ENCODE assay signal across 12 cellular contexts in genomic region chr10:22823109-22823508, GRCh38.
A peak's percentile ranks its signal among the peaks of the same experiment; 100 is the strongest.
DNase-seq lines count a peak whose midpoint lies in the region; ATAC-seq and TF ChIP-seq lines count a peak whose summit lies in the region.
"Had no signal": no experiment of that assay in that cellular context is flagged by ENCODE, and none has a peak within 500 bp of the region (broad histone marks: within the 10 kb centered on the region; RNA-seq: fewer than 3 reads in every experiment).

No MANE protein-coding gene starts in this region.

- H3K36me3 ChIP-seq in neural progenitor cell = no peaks in the 10 kb centered on the region
- no peaks in the 10 kb centered on the region for H3K36me3 ChIP-seq in CD4-positive, alpha-beta memory T cell (ENCODE audit: insufficient read depth, low read length)
- H3K36me3 ChIP-seq: Peyer's patch had no signal

- peaks cover 7% of the 10 kb centered on the region for H3K9me3 Mint-ChIP-seq in neural progenitor cell
- peaks cover 0 to 4% (median 0%) of the 10 kb centered on the region in 8 donors for H3K9me3 Mint-ChIP-seq in CD4-positive, alpha-beta memory T cell
- H3K9me3 Mint-ChIP-seq: stimulated activated memory B cell treated with anti-CD40 and anti-IgM and Interleukin-4, amounts not matched to agents 10 μg/mL and 1 μg/mL and 100 μg/mL, for 72 hours had no signal

- no peaks in the 10 kb centered on the region for H3K9me3 ChIP-seq in neural progenitor cell (ENCODE audit: low read depth)
- H3K9me3 ChIP-seq in T-helper 17 cell (ENCODE audit: control insufficient read depth, low read length, poor library complexity, severe bottlenecking) = no peaks in the 10 kb centered on the region
- H3K9me3 ChIP-seq in CD4-positive, alpha-beta memory T cell (ENCODE audit: control insufficient read depth in 1 of 2, low read length in 2 of 2) = no peaks in the 10 kb centered on the region
- H3K9me3 ChIP-seq: Peyer's patch had no signal

- no peak overlapping the region for H3K27ac ChIP-seq in neural progenitor cell
- no peak overlapping the region for H3K27ac ChIP-seq in CD4-positive, alpha-beta memory T cell (ENCODE audit: low read depth, low read length)
- H3K27ac ChIP-seq: Peyer's patch had no signal

- H3K27me3 Mint-ChIP-seq in neural progenitor cell (ENCODE audit: insufficient read depth, low read depth) (peaks cover 6% of the 10 kb centered on the region), T-helper 17 cell (peaks cover 5% of the 10 kb centered on the region)
- peaks cover 3 to 8% of the 10 kb centered on the region in 2 donors for H3K27me3 Mint-ChIP-seq in CD4-positive, alpha-beta memory T cell
- H3K27me3 Mint-ChIP-seq: stimulated activated memory B cell treated with anti-CD40 and anti-IgM and Interleukin-4, amounts not matched to agents 10 μg/mL and 1 μg/mL and 100 μg/mL, for 72 hours had no signal

- POLR2A ChIA-PET in CD4-positive, alpha-beta memory T cell (lab: Charles Lee; ENCODE audit: partially characterized antibody) = no interaction called here

- H3K27ac Mint-ChIP-seq in neural progenitor cell = peak overlapping the region; percentile 38
- H3K27ac Mint-ChIP-seq in T-helper 17 cell = no peak overlapping the region
- H3K27ac Mint-ChIP-seq in CD4-positive, alpha-beta memory T cell = no peak overlapping the region
- H3K27ac Mint-ChIP-seq: IgD-negative memory B cell; stimulated activated memory B cell treated with anti-CD40 and anti-IgM and Interleukin-4, amounts not matched to agents 10 μg/mL and 1 μg/mL and 100 μg/mL, for 72 hours had no signal

- intact Hi-C loops in CD4-positive, alpha-beta memory T cell (cut with micrococcal nuclease) = no loop called here

- H3K27me3 ChIP-seq in neural progenitor cell = no peaks in the 10 kb centered on the region
- H3K27me3 ChIP-seq in CD4-positive, alpha-beta memory T cell (ENCODE audit: insufficient read depth, low read length) = no peaks in the 10 kb centered on the region
- H3K27me3 ChIP-seq: Peyer's patch had no signal

- CTCF ChIA-PET in CD4-positive, alpha-beta memory T cell (lab: Charles Lee; ENCODE audit: partially characterized antibody) = no interaction called here

- DNase-seq in amniotic epithelial cell (ENCODE audit: low read depth) (peak; percentile 74), neural progenitor cell (ENCODE audit: low spot score) (no peak), HUDEP-2 (lab: John Stamatoyannopoulos, UW; ENCODE audit: unreplicated experiment in 76 of 76) (no peak), T-helper 17 cell (no peak)
- no peak for DNase-seq in stimulated activated CD4-positive, alpha-beta T cell treated with anti-CD3 and anti-CD28 coated beads, Interleukin-2, amount 100 ng/mL, for 48 hours
- no peak for DNase-seq in CD4-positive, alpha-beta memory T cell
- DNase-seq: nucleus accumbens had no signal

- no peaks in the 10 kb centered on the region for H3K79me2 ChIP-seq in neural progenitor cell (ENCODE audit: low read depth)

- no peaks in the 10 kb centered on the region for H4K20me1 ChIP-seq in neural progenitor cell (ENCODE audit: low read depth)

- no peak overlapping the region for H3K4me3 ChIP-seq in neural progenitor cell
- no peak overlapping the region for H3K4me3 ChIP-seq in CD4-positive, alpha-beta memory T cell (ENCODE audit: low read length in 2 of 2)
- H3K4me3 ChIP-seq: Peyer's patch had no signal

- no peak overlapping the region for H2AFZ ChIP-seq in neural progenitor cell (replicated peaks)

- H3K4me1 Mint-ChIP-seq in neural progenitor cell (peaks cover 7% of the 10 kb centered on the region), T-helper 17 cell (no peaks in the 10 kb centered on the region)
- H3K4me1 Mint-ChIP-seq in CD4-positive, alpha-beta memory T cell = no peaks in the 10 kb centered on the region

- H3K4me1 ChIP-seq in neural progenitor cell = no peaks in the 10 kb centered on the region
- H3K4me1 ChIP-seq in CD4-positive, alpha-beta memory T cell (ENCODE audit: insufficient read depth, low read length) = no peaks in the 10 kb centered on the region
- H3K4me1 ChIP-seq: Peyer's patch had no signal

- ATAC-seq in GM18519 (IDR thresholded peaks at IDR 0.05; ENCODE audit: low FRiP score, unreplicated experiment) = peak; percentile 83
- ATAC-seq in HG02938 (IDR thresholded peaks at IDR 0.05; ENCODE audit: unreplicated experiment) = peak; percentile 91
- ATAC-seq in T-helper 17 cell = no peak
- ATAC-seq: stimulated activated memory B cell treated with anti-CD40 and anti-IgM and Interleukin-4, amounts not matched to agents 10 μg/mL and 1 μg/mL and 100 μg/mL, for 72 hours had no signal

- no peak overlapping the region for H3K9ac ChIP-seq in neural progenitor cell

- no peak overlapping the region for H3K4me2 ChIP-seq in neural progenitor cell

- no peaks in the 10 kb centered on the region for H3F3A ChIP-seq in neural progenitor cell (ENCODE audit: low read depth)

- no peak overlapping the region for H3K4me3 Mint-ChIP-seq in neural progenitor cell
- no peak overlapping the region for H3K4me3 Mint-ChIP-seq in T-helper 17 cell
- no peak overlapping the region for H3K4me3 Mint-ChIP-seq in CD4-positive, alpha-beta memory T cell
- H3K4me3 Mint-ChIP-seq: IgD-negative memory B cell; stimulated activated memory B cell treated with anti-CD40 and anti-IgM and Interleukin-4, amounts not matched to agents 10 μg/mL and 1 μg/mL and 100 μg/mL, for 72 hours had no signal

- no peaks in the 10 kb centered on the region for H3K36me3 Mint-ChIP-seq in neural progenitor cell
- no peaks in the 10 kb centered on the region for H3K36me3 Mint-ChIP-seq in T-helper 17 cell (ENCODE audit: low read depth)
- no peaks in the 10 kb centered on the region for H3K36me3 Mint-ChIP-seq in CD4-positive, alpha-beta memory T cell
- H3K36me3 Mint-ChIP-seq: IgD-negative memory B cell; stimulated activated memory B cell treated with anti-CD40 and anti-IgM and Interleukin-4, amounts not matched to agents 10 μg/mL and 1 μg/mL and 100 μg/mL, for 72 hours had no signal

- TF ChIP-seq CTCF in neural progenitor cell (IDR thresholded peaks at IDR 0.05) = no peak
